ENCODE assay signal across 1 cellular context in the genomic region with DNA sequence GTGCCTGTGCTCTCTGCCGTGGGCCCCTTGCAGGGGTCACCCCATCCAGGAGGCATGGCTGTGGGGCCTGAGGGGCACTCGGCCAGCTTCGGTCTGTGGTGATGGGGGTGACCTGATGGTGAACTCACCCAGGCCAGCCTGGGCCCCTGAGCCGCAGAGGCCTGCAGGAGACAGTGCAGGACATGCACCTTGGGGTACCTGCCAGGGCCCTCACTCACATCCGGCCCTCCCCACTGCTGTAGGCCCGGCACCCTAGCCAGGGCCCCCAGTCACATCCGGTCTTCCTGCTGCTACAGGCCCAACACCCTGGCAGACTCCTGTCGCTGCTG.
TF ChIP-seq lines count a peak whose summit lies in the region.

No MANE protein-coding gene starts in this region.

TF ChIP-seq in GM23338, 12 proteins besides CTCF, POLR2A, EP300 and RAD21:
- TF ChIP-seq ZNF462 (CRISPR knock-in tag; IDR thresholded peaks at IDR 0.05): no peak
- no peak for TF ChIP-seq NANOG (IDR thresholded peaks at IDR 0.05; ENCODE audit: borderline replicate concordance)
- TF ChIP-seq ZNF331 (CRISPR knock-in tag; IDR thresholded peaks at IDR 0.05; ENCODE audit: low read depth): no peak
- TF ChIP-seq POLR2AphosphoS5 (IDR thresholded peaks at IDR 0.05; ENCODE audit: low read depth): no peak
- TF ChIP-seq ZNF114 (CRISPR knock-in tag; IDR thresholded peaks at IDR 0.05): no peak
- no peak for TF ChIP-seq CREB1 (CRISPR knock-in tag; IDR thresholded peaks at IDR 0.05; ENCODE audit: low read depth)
- TF ChIP-seq, protein P1, sequence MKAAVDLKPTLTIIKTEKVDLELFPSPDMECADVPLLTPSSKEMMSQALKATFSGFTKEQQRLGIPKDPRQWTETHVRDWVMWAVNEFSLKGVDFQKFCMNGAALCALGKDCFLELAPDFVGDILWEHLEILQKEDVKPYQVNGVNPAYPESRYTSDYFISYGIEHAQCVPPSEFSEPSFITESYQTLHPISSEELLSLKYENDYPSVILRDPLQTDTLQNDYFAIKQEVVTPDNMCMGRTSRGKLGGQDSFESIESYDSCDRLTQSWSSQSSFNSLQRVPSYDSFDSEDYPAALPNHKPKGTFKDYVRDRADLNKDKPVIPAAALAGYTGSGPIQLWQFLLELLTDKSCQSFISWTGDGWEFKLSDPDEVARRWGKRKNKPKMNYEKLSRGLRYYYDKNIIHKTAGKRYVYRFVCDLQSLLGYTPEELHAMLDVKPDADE (IDR thresholded peaks at IDR 0.05): no peak
- no peak for TF ChIP-seq REST (IDR thresholded peaks at IDR 0.05; ENCODE audit: unreplicated experiment)
- no peak for TF ChIP-seq JUNB (IDR thresholded peaks at IDR 0.05; ENCODE audit: unreplicated experiment)
